20 cellular contexts compared by ENCODE assay signal in the genomic region with DNA sequence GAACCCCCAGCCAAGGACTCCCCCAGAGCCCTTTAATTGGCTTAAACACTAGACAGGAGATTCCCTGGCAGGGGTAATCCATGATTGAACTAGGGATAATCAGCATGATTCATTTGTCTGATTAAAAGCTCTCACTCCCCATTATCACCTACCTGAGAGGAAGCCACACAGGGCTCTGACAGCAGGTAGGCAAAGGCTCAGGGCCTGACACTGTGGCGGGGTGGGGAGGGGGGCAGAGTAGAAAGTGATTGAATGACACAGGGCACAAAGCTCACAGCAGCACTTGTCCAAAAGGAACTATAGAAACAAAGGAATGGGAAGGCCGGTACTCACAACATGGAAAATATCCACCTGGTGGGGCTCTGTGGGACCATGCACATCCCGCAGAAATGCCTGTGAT.
DNase-seq lines count a peak whose midpoint lies in the region; ATAC-seq and TF ChIP-seq lines count a peak whose summit lies in the region.
"Had no signal": no experiment of that assay in that cellular context is flagged by ENCODE, and none has a peak within 500 bp of the region (broad histone marks: within the 10 kb centered on the region; RNA-seq: fewer than 3 reads in every experiment).

No MANE protein-coding gene starts in this region.

- H3K27ac ChIP-seq in A673 (ENCODE audit: low read depth, low read length, poor library complexity, severe bottlenecking) = no peak overlapping the region
- H3K27ac ChIP-seq in mesendoderm (ENCODE audit: low read depth, low read length) = no peak overlapping the region
- H3K27ac ChIP-seq: 22Rv1; BLaER1 treated with 17β-estradiol and CSF1 and Interleukin-3, amounts not matched to agents 10 nM and 100 nM had no signal

- H3K56ac ChIP-seq in mesendoderm (ENCODE audit: low read length) = no peak overlapping the region

- H3K4me3 ChIP-seq in A673 (ENCODE audit: low read depth, low read length, poor library complexity, severe bottlenecking) = no peak overlapping the region
- H3K4me3 ChIP-seq in mesendoderm (ENCODE audit: low read length) = no peak overlapping the region
- H3K4me3 ChIP-seq: BLaER1 treated with 17β-estradiol and CSF1 and Interleukin-3, amounts not matched to agents 10 nM and 100 nM had no signal

- no peak overlapping the region for H2AK5ac ChIP-seq in mesendoderm (ENCODE audit: low read length)

- DNase-seq in A673 (ENCODE audit: low spot score) = peak; percentile 19
- DNase-seq in NCI-H82 (lab: John Stamatoyannopoulos, UW) = peak; percentile 93
- no peak for DNase-seq in WTC11 (ENCODE audit: low spot score)
- DNase-seq in mesendoderm = peak; percentile 57
- DNase-seq in UCSD-AML1 (lab: John Stamatoyannopoulos, UW; ENCODE audit: unreplicated experiment) = no peak
- no peak for DNase-seq in activated T-cell treated with anti-CD3 and anti-CD28 coated beads, Interleukin-2, amount 50 U/mL, for 48 hours
- DNase-seq in T1000 (lab: John Stamatoyannopoulos, UW) = no peak
- no peak for DNase-seq in GOT3 (lab: John Stamatoyannopoulos, UW)
- DNase-seq: ACHN; AML-193; BE2C; CD4-positive, alpha-beta T cell; CD8-positive, alpha-beta memory T cell; DMS153; DND-41; H9 had no signal

- no peak overlapping the region for H3K18ac ChIP-seq in mesendoderm (ENCODE audit: low read length)

- H2BK5ac ChIP-seq in mesendoderm (ENCODE audit: low read length) = no peak overlapping the region

- POLR2A ChIA-PET in A673 (lab: Charles Lee; ENCODE audit: low non-redundant PET) (no interaction called here), WTC11 (lab: Charles Lee) (no interaction called here)

- H3K9me3 ChIP-seq in A673 (ENCODE audit: low read depth, low read length, poor library complexity, severe bottlenecking) = no peaks in the 10 kb centered on the region

- no peak overlapping the region for H4K8ac ChIP-seq in mesendoderm (ENCODE audit: low read depth, low read length)

- H3K4me1 ChIP-seq in A673 (ENCODE audit: insufficient read depth, low read length, poor library complexity, severe bottlenecking) (peaks cover 8% of the 10 kb centered on the region), mesendoderm (ENCODE audit: control insufficient read depth, low read depth, low read length) (no peaks in the 10 kb centered on the region)
- H3K4me1 ChIP-seq: BE2C had no signal

- H3K79me1 ChIP-seq in mesendoderm (ENCODE audit: low read length) = no peaks in the 10 kb centered on the region

- no peak overlapping the region for H3K4ac ChIP-seq in mesendoderm (ENCODE audit: low read depth, low read length)

- CTCF ChIA-PET in A673 (lab: Charles Lee) = no interaction called here
- CTCF ChIA-PET in WTC11 (lab: Charles Lee) = interaction anchor here (0.9 kb wide), 1 partner anchor 97 kb away, joined by 3 read pairs; no protein-coding TSS in a partner anchor

- H2BK120ac ChIP-seq in mesendoderm (ENCODE audit: low read depth, low read length) = no peak overlapping the region

- intact Hi-C loops in A673 (cut with micrococcal nuclease; ENCODE audit: unreplicated experiment) = no loop called here

- H3K23ac ChIP-seq in mesendoderm (ENCODE audit: low read length) = no peak overlapping the region

- BruUV-seq in A673 (replicated peaks; lab: Mats Ljungman, UMichigan) = no TSS peak

- peaks cover 7% of the 10 kb centered on the region for H3K4me1 Mint-ChIP-seq in WTC11
- H3K4me1 Mint-ChIP-seq: CD8-positive, alpha-beta memory T cell had no signal

- no peak overlapping the region for H3K9ac ChIP-seq in mesendoderm (ENCODE audit: low read length)
- H3K9ac ChIP-seq: BLaER1 treated with 17β-estradiol and CSF1 and Interleukin-3, amounts not matched to agents 10 nM and 100 nM had no signal

- no peak overlapping the region for H3K27ac Mint-ChIP-seq in WTC11
- H3K27ac Mint-ChIP-seq: CD14-positive monocyte; CD4-positive, alpha-beta T cell; CD8-positive, alpha-beta memory T cell; H9 had no signal

- H4K5ac ChIP-seq in mesendoderm (ENCODE audit: low read length) = no peak overlapping the region

- no peak overlapping the region for H3K4me2 ChIP-seq in mesendoderm (ENCODE audit: low read length)
- H3K4me2 ChIP-seq: BLaER1 treated with 17β-estradiol and CSF1 and Interleukin-3, amounts not matched to agents 10 nM and 100 nM had no signal

- H3K36me3 ChIP-seq in A673 (ENCODE audit: insufficient read depth, low read length, poor library complexity, severe bottlenecking) (no peaks in the 10 kb centered on the region), mesendoderm (ENCODE audit: control insufficient read depth, insufficient read depth, low read length) (no peaks in the 10 kb centered on the region)
- H3K36me3 ChIP-seq: BE2C; BLaER1 treated with 17β-estradiol and CSF1 and Interleukin-3, amounts not matched to agents 10 nM and 100 nM had no signal

- no peaks in the 10 kb centered on the region for H3K27me3 ChIP-seq in A673 (replicated peaks; ENCODE audit: insufficient read depth, low read depth, low read length, poor library complexity)
- no peaks in the 10 kb centered on the region for H3K27me3 ChIP-seq in mesendoderm (ENCODE audit: insufficient read depth, low read length, poor library complexity)
- H3K27me3 ChIP-seq: BE2C; BLaER1 treated with 17β-estradiol and CSF1 and Interleukin-3, amounts not matched to agents 10 nM and 100 nM had no signal

- TF ChIP-seq CTCF in A673 (conservative IDR thresholded peaks at IDR 0.05; ENCODE audit: low read depth, low read length) (no peak), WTC11 (IDR thresholded peaks at IDR 0.05) (no peak)

- H2BK15ac ChIP-seq in mesendoderm (replicated peaks; ENCODE audit: low read depth) = no peak overlapping the region

- H3K27me3 Mint-ChIP-seq in WTC11 (ENCODE audit: low read depth) = no peaks in the 10 kb centered on the region

- H3K36me3 Mint-ChIP-seq in WTC11 = 0 out of 2 replicates have a peak, but pooled peaks cover 3% of the 10 kb centered on the region
- H3K36me3 Mint-ChIP-seq: CD8-positive, alpha-beta memory T cell had no signal

- H3K79me2 ChIP-seq in mesendoderm (ENCODE audit: control insufficient read depth, insufficient read depth, low read length) = no peaks in the 10 kb centered on the region

- no peak overlapping the region for H3K4me3 Mint-ChIP-seq in WTC11
- H3K4me3 Mint-ChIP-seq: CD14-positive monocyte; CD4-positive, alpha-beta T cell; CD8-positive, alpha-beta memory T cell; H9 had no signal

- H3K9me3 Mint-ChIP-seq in WTC11 = peaks cover 4% of the 10 kb centered on the region
- H3K9me3 Mint-ChIP-seq: CD4-positive, alpha-beta T cell; H9 had no signal

- peak; percentile 22; the same call in 1 of the 2 replicates for ATAC-seq in WTC11
- ATAC-seq: HCT116 had no signal

- no CpG with 5 or more reads among the region's 3 CpGs for WGBS in mesendoderm (ENCODE audit: extremely low coverage, insufficient coverage, low lambda C conversion rate)

TF ChIP-seq in WTC11, 78 proteins besides CTCF, POLR2A, EP300 and RAD21:
- TF ChIP-seq, protein P1, sequence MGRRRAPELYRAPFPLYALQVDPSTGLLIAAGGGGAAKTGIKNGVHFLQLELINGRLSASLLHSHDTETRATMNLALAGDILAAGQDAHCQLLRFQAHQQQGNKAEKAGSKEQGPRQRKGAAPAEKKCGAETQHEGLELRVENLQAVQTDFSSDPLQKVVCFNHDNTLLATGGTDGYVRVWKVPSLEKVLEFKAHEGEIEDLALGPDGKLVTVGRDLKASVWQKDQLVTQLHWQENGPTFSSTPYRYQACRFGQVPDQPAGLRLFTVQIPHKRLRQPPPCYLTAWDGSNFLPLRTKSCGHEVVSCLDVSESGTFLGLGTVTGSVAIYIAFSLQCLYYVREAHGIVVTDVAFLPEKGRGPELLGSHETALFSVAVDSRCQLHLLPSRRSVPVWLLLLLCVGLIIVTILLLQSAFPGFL (CRISPR knock-in tag; IDR thresholded peaks at IDR 0.05; ENCODE audit: borderline replicate concordance) = no peak
- no peak for TF ChIP-seq ETV6 (CRISPR knock-in tag; IDR thresholded peaks at IDR 0.05)
- TF ChIP-seq, protein P2, sequence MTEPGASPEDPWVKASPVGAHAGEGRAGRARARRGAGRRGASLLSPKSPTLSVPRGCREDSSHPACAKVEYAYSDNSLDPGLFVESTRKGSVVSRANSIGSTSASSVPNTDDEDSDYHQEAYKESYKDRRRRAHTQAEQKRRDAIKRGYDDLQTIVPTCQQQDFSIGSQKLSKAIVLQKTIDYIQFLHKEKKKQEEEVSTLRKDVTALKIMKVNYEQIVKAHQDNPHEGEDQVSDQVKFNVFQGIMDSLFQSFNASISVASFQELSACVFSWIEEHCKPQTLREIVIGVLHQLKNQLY (CRISPR knock-in tag; IDR thresholded peaks at IDR 0.05) = no peak

Comparison
In these comparisons a context has a peak if more than half of its experiments do, and no peak if none do; other contexts are left out.
1. DNase-seq: peak in A673 (single experiment), NCI-H82 (single experiment) and mesendoderm (single experiment); none in WTC11 (single experiment), UCSD-AML1 (single experiment), activated T-cell treated with anti-CD3 and anti-CD28 coated beads, Interleukin-2, amount 50 U/mL, for 48 hours (0 of 2), T1000 (single experiment) and GOT3 (single experiment).